1 cellular context compared by ENCODE assay signal in the genomic region with DNA sequence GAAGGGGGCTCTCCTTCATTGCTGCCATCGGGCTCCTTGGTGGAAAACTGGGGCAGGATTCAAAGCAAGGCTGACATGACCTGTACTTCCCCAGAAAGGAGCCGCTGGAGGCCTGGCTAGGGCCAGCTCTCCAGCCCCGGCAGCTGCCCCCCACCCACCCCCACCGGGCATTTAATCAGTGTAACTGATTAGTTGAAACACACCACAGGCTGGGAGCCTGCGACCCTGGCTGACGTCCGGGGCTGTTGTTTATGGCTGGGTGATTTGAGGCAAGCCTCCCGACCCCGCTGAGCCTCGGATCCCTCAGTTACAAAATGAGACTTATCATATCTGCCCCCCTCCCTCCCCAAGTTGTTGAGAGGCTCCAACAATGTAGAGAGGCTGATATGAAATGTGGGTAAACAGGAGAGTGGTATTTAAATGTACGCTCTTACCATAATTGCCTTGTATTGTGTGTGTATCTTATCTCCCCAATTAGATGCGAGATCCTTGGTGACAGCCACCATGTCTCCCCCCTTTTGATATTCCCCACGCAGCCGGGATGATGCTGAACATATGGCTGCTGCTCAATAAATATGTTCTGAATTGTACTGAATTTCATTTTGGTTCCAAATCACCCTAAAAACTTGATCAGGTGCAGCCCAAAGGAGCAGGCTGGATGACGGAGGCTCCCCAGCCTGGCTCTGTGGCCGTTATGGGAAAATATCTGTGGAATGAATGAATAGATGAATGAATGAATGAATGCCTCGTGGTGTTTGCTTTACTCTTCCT.
TF ChIP-seq lines count a peak whose summit lies in the region.

No MANE protein-coding gene starts in this region.

TF ChIP-seq in IMR-90, 13 proteins besides CTCF, POLR2A, EP300 and RAD21:
- TF ChIP-seq NFE2L2 (IDR thresholded peaks at IDR 0.05; ENCODE audit: low read depth, low read length) (no peak), CEBPB (IDR thresholded peaks at IDR 0.05; ENCODE audit: low read depth, low read length) (no peak), SMC3 (IDR thresholded peaks at IDR 0.05; ENCODE audit: low read depth, low read length) (no peak), MAZ (IDR thresholded peaks at IDR 0.05; ENCODE audit: borderline replicate concordance, low read depth, low read length) (no peak), CHD1 (IDR thresholded peaks at IDR 0.05; ENCODE audit: low read depth, low read length) (no peak), MXI1 (IDR thresholded peaks at IDR 0.05; ENCODE audit: borderline replicate concordance, low read depth, low read length) (no peak), BHLHE40 (IDR thresholded peaks at IDR 0.05; ENCODE audit: low read depth, low read length) (no peak), MAFK (IDR thresholded peaks at IDR 0.05; ENCODE audit: low read depth, low read length) (no peak), RCOR1 (IDR thresholded peaks at IDR 0.05; ENCODE audit: insufficient replicate concordance, low read length) (no peak), RFX5 (IDR thresholded peaks at IDR 0.05; ENCODE audit: low read depth, low read length) (no peak), FOS (IDR thresholded peaks at IDR 0.05; ENCODE audit: low read depth, low read length) (no peak)
- TF ChIP-seq, protein P1, sequence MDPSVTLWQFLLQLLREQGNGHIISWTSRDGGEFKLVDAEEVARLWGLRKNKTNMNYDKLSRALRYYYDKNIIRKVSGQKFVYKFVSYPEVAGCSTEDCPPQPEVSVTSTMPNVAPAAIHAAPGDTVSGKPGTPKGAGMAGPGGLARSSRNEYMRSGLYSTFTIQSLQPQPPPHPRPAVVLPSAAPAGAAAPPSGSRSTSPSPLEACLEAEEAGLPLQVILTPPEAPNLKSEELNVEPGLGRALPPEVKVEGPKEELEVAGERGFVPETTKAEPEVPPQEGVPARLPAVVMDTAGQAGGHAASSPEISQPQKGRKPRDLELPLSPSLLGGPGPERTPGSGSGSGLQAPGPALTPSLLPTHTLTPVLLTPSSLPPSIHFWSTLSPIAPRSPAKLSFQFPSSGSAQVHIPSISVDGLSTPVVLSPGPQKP (IDR thresholded peaks at IDR 0.05; ENCODE audit: borderline replicate concordance, low read depth, low read length): no peak
- TF ChIP-seq, protein P2, sequence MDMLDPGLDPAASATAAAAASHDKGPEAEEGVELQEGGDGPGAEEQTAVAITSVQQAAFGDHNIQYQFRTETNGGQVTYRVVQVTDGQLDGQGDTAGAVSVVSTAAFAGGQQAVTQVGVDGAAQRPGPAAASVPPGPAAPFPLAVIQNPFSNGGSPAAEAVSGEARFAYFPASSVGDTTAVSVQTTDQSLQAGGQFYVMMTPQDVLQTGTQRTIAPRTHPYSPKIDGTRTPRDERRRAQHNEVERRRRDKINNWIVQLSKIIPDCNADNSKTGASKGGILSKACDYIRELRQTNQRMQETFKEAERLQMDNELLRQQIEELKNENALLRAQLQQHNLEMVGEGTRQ (IDR thresholded peaks at IDR 0.05; ENCODE audit: low read depth, low read length): no peak
